19 cellular contexts compared by ENCODE assay signal in the genomic region with DNA sequence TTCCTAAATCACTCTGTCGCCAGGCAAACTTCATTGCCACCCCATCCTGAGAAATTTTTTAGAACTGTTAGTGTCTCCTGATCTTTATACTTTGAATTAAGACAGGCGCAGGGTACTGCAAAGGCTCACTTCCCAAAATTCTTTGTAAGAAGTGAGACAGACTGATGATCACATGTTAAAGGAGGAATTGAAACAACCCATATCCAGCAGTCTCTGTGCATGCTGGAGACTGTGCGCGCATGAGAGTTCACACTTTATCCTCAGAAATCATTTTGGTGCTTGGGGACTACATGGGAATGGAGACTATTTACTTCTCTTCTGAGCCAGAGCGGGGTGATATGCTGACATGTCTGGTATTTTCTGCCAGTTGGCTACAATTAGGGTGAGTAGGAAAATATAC.
DNase-seq lines count a peak whose midpoint lies in the region; ATAC-seq, FAIRE-seq and TF ChIP-seq lines count a peak whose summit lies in the region.
"Had no signal": no experiment of that assay in that cellular context is flagged by ENCODE, and none has a peak within 500 bp of the region (broad histone marks: within the 10 kb centered on the region; RNA-seq: fewer than 3 reads in every experiment).

No MANE protein-coding gene starts in this region.

- BruUV-seq in HepG2 (replicated peaks; lab: Mats Ljungman, UMichigan) (no TSS peak), GM12878 (replicated peaks; lab: Mats Ljungman, UMichigan) (no TSS peak)

- H4K20me1 ChIP-seq in HepG2 (ENCODE audit: insufficient read depth, low read length) (no peaks in the 10 kb centered on the region), GM12878 (ENCODE audit: control insufficient read depth, insufficient read depth) (no peaks in the 10 kb centered on the region)

- H3K79me2 ChIP-seq in HepG2 (ENCODE audit: insufficient read depth, low read length) (no peaks in the 10 kb centered on the region), GM12878 (ENCODE audit: control insufficient read depth, insufficient read depth, low read length) (no peaks in the 10 kb centered on the region)

- ATAC-seq in right lobe of liver (peak; percentile 54 to 77 (median 62)), HepG2 (no peak), GM12878 (no peak), lower lobe of right lung (peak; percentile 74 to 87), aorta (ENCODE audit: low FRiP score) (peak; percentile 22), GM19463 (IDR thresholded peaks at IDR 0.05; ENCODE audit: unreplicated experiment) (no peak)
- ATAC-seq: A549, GM23338 had no signal

- H3K9me3 ChIP-seq in right lobe of liver: no peaks in the 10 kb centered on the region
- no peaks in the 10 kb centered on the region for H3K9me3 ChIP-seq in HepG2 (ENCODE audit: low read length)
- no peaks in the 10 kb centered on the region for H3K9me3 ChIP-seq in GM12878 (replicated peaks; ENCODE audit: control insufficient read depth, insufficient read depth, low read length)
- H3K9me3 ChIP-seq in lower lobe of right lung: peaks cover 3% of the 10 kb centered on the region
- H3K9me3 ChIP-seq in aorta (ENCODE audit: control insufficient read depth, low read length): no peaks in the 10 kb centered on the region
- no peaks in the 10 kb centered on the region for H3K9me3 ChIP-seq in WERI-Rb-1 (ENCODE audit: severe bottlenecking)
- H3K9me3 ChIP-seq: A549 had no signal

- no peak overlapping the region for H3K4me3 ChIP-seq in right lobe of liver
- no peak overlapping the region for H3K4me3 ChIP-seq in HepG2 (replicated peaks in 1 of 3; ENCODE audit: insufficient read depth in 1 of 3, low read depth in 2 of 3, low read length in 3 of 3)
- no peak overlapping the region for H3K4me3 ChIP-seq in GM12878
- no peak overlapping the region for H3K4me3 ChIP-seq in lower lobe of right lung
- H3K4me3 ChIP-seq in aorta (ENCODE audit: low read length in 2 of 2): no peak overlapping the region
- H3K4me3 ChIP-seq in WERI-Rb-1 (ENCODE audit: low read depth, low read length): no peak overlapping the region
- H3K4me3 ChIP-seq: A549, GM23338 had no signal

- RAD21 ChIA-PET in GM12878 (lab: Charles Lee; ENCODE audit: unreplicated experiment): no interaction called here

- H3K4me1 ChIP-seq in right lobe of liver: no peaks in the 10 kb centered on the region
- H3K4me1 ChIP-seq in HepG2 (ENCODE audit: insufficient read depth, low read length): no peaks in the 10 kb centered on the region
- no peaks in the 10 kb centered on the region for H3K4me1 ChIP-seq in GM12878 (ENCODE audit: control insufficient read depth, insufficient read depth, low read length)
- H3K4me1 ChIP-seq in lower lobe of right lung: no peaks in the 10 kb centered on the region
- peaks cover 3% of the 10 kb centered on the region in 2 donors for H3K4me1 ChIP-seq in aorta (ENCODE audit: control insufficient read depth in 1 of 2, insufficient read depth in 2 of 2, low read length in 2 of 2)
- H3K4me1 ChIP-seq: A549 had no signal

- CTCF ChIA-PET in HepG2 (lab: Yijun Ruan, JAX; ENCODE audit: low intra/inter-chr PET ratio, low total read pairs): no interaction called here
- CTCF ChIA-PET in GM12878 (lab: Yijun Ruan, JAX): no interaction called here

- TF ChIP-seq POLR2A in right lobe of liver (IDR thresholded peaks at IDR 0.05): no peak
- no peak for TF ChIP-seq POLR2A in HepG2 (IDR thresholded peaks at IDR 0.05; ENCODE audit: insufficient read depth in 1 of 2, low read depth in 2 of 2, low read length in 2 of 2)
- TF ChIP-seq POLR2A in GM12878 (IDR thresholded peaks at IDR 0.05; ENCODE audit: low read depth, low read length): no peak

- intact Hi-C loops in right lobe of liver (cut with DNase I) (no loop called here), HepG2 (cut with micrococcal nuclease; ENCODE audit: unreplicated experiment) (no loop called here), GM12878 (cut with micrococcal nuclease; ENCODE audit: unreplicated experiment) (no loop called here), lower lobe of right lung (cut with DNase I) (no loop called here), aorta (cut with DNase I) (no loop called here)

- H3K27ac ChIP-seq in right lobe of liver (no peak overlapping the region), HepG2 (ENCODE audit: extremely low read length, insufficient read depth, low read length) (no peak overlapping the region), GM12878 (ENCODE audit: control insufficient read depth, insufficient read depth) (no peak overlapping the region), lower lobe of right lung (no peak overlapping the region), aorta (ENCODE audit: low read depth in 1 of 2, low read length in 2 of 2) (no peak overlapping the region), WERI-Rb-1 (no peak overlapping the region)
- H3K27ac ChIP-seq: A549 had no signal

- H3K4me2 ChIP-seq in HepG2 (ENCODE audit: low read depth, low read length) (no peak overlapping the region), GM12878 (ENCODE audit: control insufficient read depth, insufficient read depth) (no peak overlapping the region)
- H3K4me2 ChIP-seq: A549, GM23338 had no signal

- SMC1A ChIA-PET in GM12878 (lab: Charles Lee; ENCODE audit: uncharacterized antibody, unreplicated experiment): no interaction called here

- no peak overlapping the region for H3K9ac ChIP-seq in HepG2 (ENCODE audit: insufficient read depth, low read depth, low read length)
- H3K9ac ChIP-seq in GM12878 (ENCODE audit: control insufficient read depth, insufficient read depth, low read length): no peak overlapping the region

- in situ Hi-C loops in HepG2 (cut with HindIII; ENCODE audit: extremely low pct_ligation_motif_present, low pct_unique_long_range_greater_than_20kb) (no loop called here), GM12878 (cut with MboI) (no loop called here)

- no peak for TF ChIP-seq RAD21 in HepG2 (CRISPR knock-in tag; IDR thresholded peaks at IDR 0.05)
- no peak for TF ChIP-seq RAD21 in GM12878 (IDR thresholded peaks at IDR 0.05; ENCODE audit: insufficient read depth, low read depth, low read length)

- DNase-seq in right lobe of liver (no peak), HepG2 (ENCODE audit: low spot score) (no peak), GM12878 (ENCODE audit: low read depth, low spot score) (no peak), lower lobe of right lung (no peak), aorta (peak in 1 of 2 donors; percentile 49), WERI-Rb-1 (no peak), NCI-H2196 (lab: John Stamatoyannopoulos, UW; ENCODE audit: unreplicated experiment) (no peak)
- DNase-seq: Calu3; CD4-positive, CD25-positive, alpha-beta regulatory T cell; DMS79; NCI-H1092 treated with DMSO at 0.1 percent for 48 hours; NCI-H1694; NCI-H2107; NCI-H345; RPMI8226 had no signal

- TF ChIP-seq EP300 in HepG2 (IDR thresholded peaks at IDR 0.05; ENCODE audit: low read depth in 2 of 2, low read length in 2 of 2): no peak
- TF ChIP-seq EP300 in HepG2 (CRISPR knock-in tag; IDR thresholded peaks at IDR 0.05; ENCODE audit: borderline replicate concordance): no peak
- no peak for TF ChIP-seq EP300 in GM12878 (IDR thresholded peaks at IDR 0.05; ENCODE audit: borderline replicate concordance in 1 of 2, control insufficient read depth in 1 of 2, low read depth in 2 of 2, low read length in 2 of 2)

- POLR2A ChIA-PET in HepG2 (lab: Yijun Ruan, JAX): no interaction called here
- POLR2A ChIA-PET in GM12878 (lab: Charles Lee): no interaction called here

- no peak for TF ChIP-seq CTCF in right lobe of liver (IDR thresholded peaks at IDR 0.05)
- no peak for TF ChIP-seq CTCF in HepG2 (CRISPR knock-in tag; IDR thresholded peaks at IDR 0.05)
- no peak for TF ChIP-seq CTCF in GM12878 (IDR thresholded peaks at IDR 0.05 in 2 of 3, conservative IDR thresholded peaks at IDR 0.05 in 1 of 3; ENCODE audit: control insufficient read depth in 2 of 3, extremely low read depth in 1 of 3, insufficient read depth in 1 of 3, low read depth in 3 of 3, low read length in 3 of 3)
- no peak for TF ChIP-seq CTCF in lower lobe of right lung (IDR thresholded peaks at IDR 0.05)
- no peak for TF ChIP-seq CTCF in WERI-Rb-1 (IDR thresholded peaks at IDR 0.05; ENCODE audit: low read depth, low read length)

- H3K36me3 ChIP-seq in right lobe of liver: no peaks in the 10 kb centered on the region
- no peaks in the 10 kb centered on the region for H3K36me3 ChIP-seq in HepG2 (replicated peaks in 1 of 2; ENCODE audit: control insufficient read depth in 1 of 2, insufficient read depth in 2 of 2, low read length in 2 of 2)
- H3K36me3 ChIP-seq in GM12878 (ENCODE audit: control insufficient read depth in 2 of 2, insufficient read depth in 2 of 2, low read length in 1 of 2): no peaks in the 10 kb centered on the region
- no peaks in the 10 kb centered on the region for H3K36me3 ChIP-seq in lower lobe of right lung
- H3K36me3 ChIP-seq in aorta (ENCODE audit: control insufficient read depth in 1 of 2, insufficient read depth in 2 of 2, low read length in 1 of 2): no peaks in the 10 kb centered on the region
- H3K36me3 ChIP-seq in WERI-Rb-1: no peaks in the 10 kb centered on the region

- WGBS in right lobe of liver (ENCODE audit: insufficient coverage, low coverage, low lambda C conversion rate, missing lambda C conversion rate): 56% methylated on average over 5 of the region's 5 CpGs
- 51% methylated on average over 5 of the region's 5 CpGs for WGBS in HepG2 (ENCODE audit: low lambda C conversion rate)
- WGBS in GM12878 (ENCODE audit: insufficient coverage, insufficient replicate concordance, low lambda C conversion rate, missing lambda C conversion rate): 57% methylated on average over 5 of the region's 5 CpGs
- 12 to 13% methylated on average over 5 of the region's 5 CpGs for WGBS in aorta, 2 donors

- H3K27me3 ChIP-seq in right lobe of liver (no peaks in the 10 kb centered on the region), HepG2 (ENCODE audit: control insufficient read depth in 1 of 2, insufficient read depth in 2 of 2, low read length in 2 of 2) (no peaks in the 10 kb centered on the region; a peak in 1 of 5 replicates), GM12878 (replicated peaks in 1 of 2; ENCODE audit: control insufficient read depth in 2 of 2, insufficient read depth in 2 of 2, low read length in 1 of 2) (no peaks in the 10 kb centered on the region), lower lobe of right lung (ENCODE audit: low read depth) (no peaks in the 10 kb centered on the region), aorta (ENCODE audit: control insufficient read depth in 1 of 2, insufficient read depth in 2 of 2, low read length in 1 of 2) (no peaks in the 10 kb centered on the region), WERI-Rb-1 (ENCODE audit: insufficient read depth, low read depth, severe bottlenecking) (no peaks in the 10 kb centered on the region)

- FAIRE-seq in HepG2 (lab: Jason Lieb, UNC) (no peak), GM12878 (lab: Jason Lieb, UNC) (no peak)
- FAIRE-seq: A549, GM12892 had no signal

- no peak overlapping the region for H2AFZ ChIP-seq in HepG2 (ENCODE audit: low read length)
- H2AFZ ChIP-seq in GM12878 (ENCODE audit: control insufficient read depth, low read depth, low read length): no peak overlapping the region

TF ChIP-seq in HepG2, 621 proteins besides CTCF, POLR2A, EP300 and RAD21 (continues in another document):
- no peak for TF ChIP-seq GTF3A (CRISPR knock-in tag; conservative IDR thresholded peaks at IDR 0.05)

TF ChIP-seq in GM12878, 131 proteins besides CTCF, POLR2A, EP300 and RAD21:
- TF ChIP-seq SPI1 (IDR thresholded peaks at IDR 0.05; ENCODE audit: borderline replicate concordance, insufficient read depth, low read depth, low read length): 0 out of 2 replicates have a peak, but pooled peaks have one; percentile 3
- no peak for TF ChIP-seq IRF4 (IDR thresholded peaks at IDR 0.05; ENCODE audit: low read depth, low read length)

Comparison
In these comparisons a context has a peak if more than half of its experiments do, and no peak if none do; other contexts are left out.
1. ATAC-seq: peak in right lobe of liver (4 of 4), lower lobe of right lung (2 of 2) and aorta (single experiment); none in HepG2 (single experiment), GM12878 (single experiment) and GM19463 (single experiment).